Comparison of ENCODE assay signal across 8 cellular contexts in genomic region chr12:104303538-104304151, GRCh38. TPM values are rescaled to one million over a fixed set of nuclear protein-coding genes. Genes with fewer than 3 reads are reported as not detected.
DNase-seq lines count a peak whose midpoint lies in the region; ATAC-seq and TF ChIP-seq lines count a peak whose summit lies in the region.

Gene EID3 (plus strand): TSS chr12:104303739. CDS start chr12:104303935, 196 bp downstream.

- H3K9me3 ChIP-seq in A673 (ENCODE audit: low read depth, low read length, poor library complexity, severe bottlenecking): no peaks in the 10 kb centered on the region
- no peaks in the 10 kb centered on the region for H3K9me3 ChIP-seq in endocrine pancreas (ENCODE audit: control insufficient read depth, low read length)

- CTCF ChIA-PET in A673 (lab: Charles Lee): no interaction called here

- DNase-seq in A673 (ENCODE audit: low spot score) (peak; percentile 62), medulla oblongata (ENCODE audit: extremely low spot score) (peak; percentile 84), NCI-H1417 (lab: John Stamatoyannopoulos, UW) (no peak)
- peak; percentile 69 for DNase-seq in activated CD8-positive, alpha-beta memory T cell treated with anti-CD3 and anti-CD28 coated beads, Interleukin-2, amount 50 U/mL, for 24 hours (ENCODE audit: extremely low read depth)
- peak; percentile 83 to 90 (median 85) for DNase-seq in stimulated activated CD4-positive, alpha-beta T cell treated with anti-CD3 and anti-CD28 coated beads, TNF-alpha, amount 100 ng/mL, for 48 hours (ENCODE audit: low read depth in 3 of 3)

- peak within 1 kb of the TSS; percentile 45 for H3K9ac ChIP-seq in endocrine pancreas (ENCODE audit: control insufficient read depth, insufficient read depth, low read length)

- H3K36me3 ChIP-seq in A673 (ENCODE audit: insufficient read depth, low read length, poor library complexity, severe bottlenecking) (peaks cover 17% of the 10 kb centered on the region), endocrine pancreas (ENCODE audit: control insufficient read depth, insufficient read depth, low read length) (no peaks in the 10 kb centered on the region)

- BruUV-seq in A673 (replicated peaks; lab: Mats Ljungman, UMichigan): no TSS peak

- intact Hi-C loops in A673 (cut with micrococcal nuclease; ENCODE audit: unreplicated experiment): no loop called here

- no peaks in the 10 kb centered on the region for H3K27me3 ChIP-seq in A673 (replicated peaks; ENCODE audit: insufficient read depth, low read depth, low read length, poor library complexity)
- H3K27me3 ChIP-seq in endocrine pancreas (ENCODE audit: control insufficient read depth, insufficient read depth, low read length): no peaks in the 10 kb centered on the region

- ATAC-seq in GM19324 (IDR thresholded peaks at IDR 0.05; ENCODE audit: low FRiP score, unreplicated experiment) (peak; percentile 80), HG03460 (IDR thresholded peaks at IDR 0.05; ENCODE audit: unreplicated experiment) (peak; percentile 85)

- H3K4me3 ChIP-seq in A673 (ENCODE audit: low read depth, low read length, poor library complexity, severe bottlenecking): peak within 1 kb of the TSS; percentile 15
- peak within 1 kb of the TSS; percentile 74 for H3K4me3 ChIP-seq in endocrine pancreas (ENCODE audit: control insufficient read depth, insufficient read depth, low read length)

- POLR2A ChIA-PET in A673 (lab: Charles Lee; ENCODE audit: low non-redundant PET): interaction anchor here (0.6 kb wide), 1 partner anchor 782 kb away, joined by 5 read pairs; no protein-coding TSS in a partner anchor

- H3K27ac ChIP-seq in A673 (ENCODE audit: low read depth, low read length, poor library complexity, severe bottlenecking): peak within 1 kb of the TSS; percentile 15

- H3K4me1 ChIP-seq in A673 (ENCODE audit: insufficient read depth, low read length, poor library complexity, severe bottlenecking): peaks cover 59% of the 10 kb centered on the region
- H3K4me1 ChIP-seq in endocrine pancreas (ENCODE audit: control insufficient read depth, insufficient read depth, low read length): peaks cover 14% of the 10 kb centered on the region

- TF ChIP-seq CTCF in A673 (conservative IDR thresholded peaks at IDR 0.05; ENCODE audit: low read depth, low read length): no peak

RNA-seq across cellular contexts. Expression of gene EID3, which starts in this region (rescaled TPM):
- 3.0 and 5.4 TPM in 2 replicates for total RNA-seq in A673 (2021)

Comparison
In these comparisons a context has a peak if more than half of its experiments do, and no peak if none do; other contexts are left out.
1. DNase-seq: peak in A673 (single experiment), activated CD8-positive, alpha-beta memory T cell treated with anti-CD3 and anti-CD28 coated beads, Interleukin-2, amount 50 U/mL, for 24 hours (single experiment), medulla oblongata (single experiment) and stimulated activated CD4-positive, alpha-beta T cell treated with anti-CD3 and anti-CD28 coated beads, TNF-alpha, amount 100 ng/mL, for 48 hours (3 of 3); none in NCI-H1417 (0 of 3).